Comparison of ENCODE assay signal across 8 cellular contexts in genomic region chr19:58182577-58182988, GRCh38. TPM values are rescaled to one million over a fixed set of nuclear protein-coding genes. Genes with fewer than 3 reads are reported as not detected.
DNase-seq lines count a peak whose midpoint lies in the region; ATAC-seq and TF ChIP-seq lines count a peak whose summit lies in the region.

No MANE protein-coding gene starts in this region.

- TF ChIP-seq CTCF in Peyer's patch (IDR thresholded peaks at IDR 0.05): no peak
- TF ChIP-seq CTCF in MCF 10A (IDR thresholded peaks at IDR 0.05; ENCODE audit: unreplicated experiment): no peak
- TF ChIP-seq CTCF in stomach (IDR thresholded peaks at IDR 0.05): no peak

- intact Hi-C loops in MCF 10A (cut with micrococcal nuclease) (no loop called here), stomach (cut with DNase I; ENCODE audit: low total_unique reads) (loop anchor here (10.0 kb wide), 1 partner anchor 82 kb away; no protein-coding TSS in a partner anchor)

- H3K4me1 Mint-ChIP-seq in activated CD8-positive, alpha-beta memory T cell treated with anti-CD3 and anti-CD28 coated beads, Interleukin-2, amount 10 ng/mL, durations not matched to agents 7 days and 5 days: peaks cover 22% of the 10 kb centered on the region
- H3K4me1 Mint-ChIP-seq in MCF 10A (ENCODE audit: insufficient read depth, unreplicated experiment): peaks cover 6% of the 10 kb centered on the region

- H3K27ac Mint-ChIP-seq in activated CD8-positive, alpha-beta memory T cell treated with anti-CD3 and anti-CD28 coated beads, Interleukin-2, amount 10 ng/mL, durations not matched to agents 7 days and 5 days: peak overlapping the region; percentile 100
- H3K27ac Mint-ChIP-seq in MCF 10A (ENCODE audit: low read depth, unreplicated experiment): peak overlapping the region; percentile 100

- no peak for ATAC-seq in activated CD8-positive, alpha-beta memory T cell treated with anti-CD3 and anti-CD28 coated beads, Interleukin-2, amount 10 ng/mL, durations not matched to agents 7 days and 5 days
- no peak for ATAC-seq in HG02610 (IDR thresholded peaks at IDR 0.05; ENCODE audit: unreplicated experiment)

- peak overlapping the region; percentile 92 for H3K4me3 Mint-ChIP-seq in activated CD8-positive, alpha-beta memory T cell treated with anti-CD3 and anti-CD28 coated beads, Interleukin-2, amount 10 ng/mL, durations not matched to agents 7 days and 5 days
- peak overlapping the region; percentile 94 for H3K4me3 Mint-ChIP-seq in MCF 10A (ENCODE audit: unreplicated experiment)

- peaks cover 30% of the 10 kb centered on the region for H3K9me3 Mint-ChIP-seq in activated CD8-positive, alpha-beta memory T cell treated with anti-CD3 and anti-CD28 coated beads, Interleukin-2, amount 10 ng/mL, durations not matched to agents 7 days and 5 days (ENCODE audit: low read depth)
- peaks cover 16% of the 10 kb centered on the region for H3K9me3 Mint-ChIP-seq in MCF 10A (ENCODE audit: unreplicated experiment)

- no peak for TF ChIP-seq EP300 in stomach (IDR thresholded peaks at IDR 0.05)

- H3K9me3 ChIP-seq in Peyer's patch (peaks cover 0 to 93% (median 40%) of the 10 kb centered on the region in 4 donors), mononuclear cell (ENCODE audit: low read depth, low read length) (peaks cover 56% of the 10 kb centered on the region), stomach (peaks cover 59 to 100% (median 96%) of the 10 kb centered on the region in 4 donors)

- no peak for TF ChIP-seq POLR2A in Peyer's patch (IDR thresholded peaks at IDR 0.05)
- TF ChIP-seq POLR2A in stomach (IDR thresholded peaks at IDR 0.05): no peak

- 3 to 6% (median 4%) methylated on average over 17 of the region's 17 CpGs for WGBS in stomach, 5 donors

- H3K4me3 ChIP-seq in Peyer's patch (peak overlapping the region; percentile 75 to 84 (median 82)), mononuclear cell (ENCODE audit: low read length) (peak overlapping the region; percentile 78), stomach (peak overlapping the region; percentile 79 to 89 (median 86))

- no TSS peak for BruUV-seq in MCF 10A (replicated peaks; lab: Mats Ljungman, UMichigan)

- no peaks in the 10 kb centered on the region for H3K27me3 Mint-ChIP-seq in activated CD8-positive, alpha-beta memory T cell treated with anti-CD3 and anti-CD28 coated beads, Interleukin-2, amount 10 ng/mL, durations not matched to agents 7 days and 5 days
- H3K27me3 Mint-ChIP-seq in MCF 10A (ENCODE audit: insufficient read depth, unreplicated experiment): no peaks in the 10 kb centered on the region

- DNase-seq in activated CD8-positive, alpha-beta memory T cell treated with anti-CD3 and anti-CD28 coated beads, Interleukin-2, amount 10 ng/mL, durations not matched to agents 7 days and 5 days: peak; percentile 95
- no peak for DNase-seq in activated CD8-positive, alpha-beta memory T cell treated with anti-CD3 and anti-CD28 coated beads for 24 hours
- DNase-seq in Peyer's patch (peak in 1 of 3 donors; percentile 92), MCF 10A (ENCODE audit: unreplicated experiment) (no peak), stomach (no peak), HCEC 1CT (no peak)

- H3K4me1 ChIP-seq in Peyer's patch (no peaks in the 10 kb centered on the region), mononuclear cell (ENCODE audit: insufficient read depth, low read length) (peaks cover 15% of the 10 kb centered on the region), stomach (peaks cover 0 to 21% (median 8%) of the 10 kb centered on the region in 4 donors)

- CTCF ChIA-PET in activated CD8-positive, alpha-beta memory T cell treated with anti-CD3 and anti-CD28 coated beads, Interleukin-2, amount 10 ng/mL, durations not matched to agents 7 days and 5 days (lab: Charles Lee): interaction anchor here (1.1 to 2.1 kb wide), 3 partner anchors 166 to 337 kb away, joined by 3 to 10 read pairs (median 4); partner anchors contain the start of genes ZBTB45 and ZNF497
- CTCF ChIA-PET in MCF 10A (lab: Yijun Ruan, JAX): interaction anchor here (1.5 kb wide), 1 partner anchor 46 kb away, joined by 6 read pairs; the partner anchor contains the start of gene ZNF544

- peak overlapping the region; percentile 88 to 99 (median 96) for H3K27ac ChIP-seq in Peyer's patch
- peak overlapping the region; percentile 97 to 99 (median 98) for H3K27ac ChIP-seq in stomach

- peaks cover 54% of the 10 kb centered on the region for H3K36me3 Mint-ChIP-seq in activated CD8-positive, alpha-beta memory T cell treated with anti-CD3 and anti-CD28 coated beads, Interleukin-2, amount 10 ng/mL, durations not matched to agents 7 days and 5 days
- H3K36me3 Mint-ChIP-seq in MCF 10A (ENCODE audit: insufficient read depth, unreplicated experiment): peaks cover 31% of the 10 kb centered on the region

- H3K27me3 ChIP-seq in Peyer's patch (no peaks in the 10 kb centered on the region), mononuclear cell (ENCODE audit: insufficient read depth, low read length) (no peaks in the 10 kb centered on the region), stomach (no peaks in the 10 kb centered on the region)

- POLR2A ChIA-PET in MCF 10A (lab: Yijun Ruan, JAX): interaction anchor here (1.0 to 1.6 kb wide), 7 partner anchors 12 to 622 kb away, joined by 3 to 9 read pairs (median 5); partner anchors contain the start of genes ZNF544, ZNF586 and ZSCAN22

- H3K36me3 ChIP-seq in Peyer's patch: peaks cover 0 to 43% (median 3%) of the 10 kb centered on the region in 3 donors
- peaks cover 28 to 73% (median 54%) of the 10 kb centered on the region in 4 donors for H3K36me3 ChIP-seq in stomach

RNA-seq across cellular contexts. Expression of gene ZNF274, which starts 0.3 kb away (rescaled TPM):
- 10 to 100 TPM; 30.1 to 36.0 TPM for total RNA-seq in activated CD8-positive, alpha-beta memory T cell treated with anti-CD3 and anti-CD28 coated beads, Interleukin-2, amount 10 ng/mL, durations not matched to agents 7 days and 5 days
- 10 to 100 TPM; 32.4 to 46.8 (median 39.7) TPM for total RNA-seq in Peyer's patch
- total RNA-seq in MCF 10A (2022): 21.1 and 27.1 TPM in 2 replicates
- 61.1 TPM for total RNA-seq in mononuclear cell
- total RNA-seq in stomach: 10 to 100 TPM in 4 of 5 donors, 1 to 10 TPM in 1; 6.2 to 46.9 (median 28.6) TPM
- polyA plus RNA-seq in stomach: 10 to 100 TPM in 2 of 3 donors, 1 to 10 TPM in 1; 5.9 to 16.1 (median 12.2) TPM

RNA-seq across cellular contexts. Expression of gene ZNF329, which starts 32.0 kb away (rescaled TPM):
- 1 to 10 TPM; 4.0 to 4.6 TPM for total RNA-seq in activated CD8-positive, alpha-beta memory T cell treated with anti-CD3 and anti-CD28 coated beads, Interleukin-2, amount 10 ng/mL, durations not matched to agents 7 days and 5 days
- 10 to 100 TPM in 1 of 4 donors, 1 to 10 TPM in 3; 3.4 to 11.6 (median 5.7) TPM for total RNA-seq in Peyer's patch
- total RNA-seq in MCF 10A (2022): 2.8 and 2.9 TPM in 2 replicates
- total RNA-seq in mononuclear cell: 23.8 TPM
- total RNA-seq in stomach: 10 to 100 TPM in 1 of 5 donors, 1 to 10 TPM in 3, under 1 TPM in 1; 0.58 to 18.2 (median 4.9) TPM
- polyA plus RNA-seq in stomach: 1 to 10 TPM; 3.3 to 3.9 (median 3.4) TPM

RNA-seq across cellular contexts. Expression of gene ZNF544, which starts 46.1 kb away (rescaled TPM):
- total RNA-seq in activated CD8-positive, alpha-beta memory T cell treated with anti-CD3 and anti-CD28 coated beads, Interleukin-2, amount 10 ng/mL, durations not matched to agents 7 days and 5 days: 10 to 100 TPM; 48.0 to 68.4 TPM
- total RNA-seq in Peyer's patch (100 to 1,000 TPM in 1 of 4 donors, 10 to 100 TPM in 3; 21.9 to 158 (median 31.4) TPM), MCF 10A (2022) (39.4 and 42.3 TPM in 2 replicates), mononuclear cell (7.2 TPM), stomach (10 to 100 TPM in 4 of 5 donors, 1 to 10 TPM in 1; 9.6 to 60.7 (median 34.8) TPM)
- 10 to 100 TPM in 2 of 3 donors, 1 to 10 TPM in 1; 9.5 to 17.7 (median 17.0) TPM for polyA plus RNA-seq in stomach
